ENCODE assay signal across 18 cellular contexts in the genomic region with DNA sequence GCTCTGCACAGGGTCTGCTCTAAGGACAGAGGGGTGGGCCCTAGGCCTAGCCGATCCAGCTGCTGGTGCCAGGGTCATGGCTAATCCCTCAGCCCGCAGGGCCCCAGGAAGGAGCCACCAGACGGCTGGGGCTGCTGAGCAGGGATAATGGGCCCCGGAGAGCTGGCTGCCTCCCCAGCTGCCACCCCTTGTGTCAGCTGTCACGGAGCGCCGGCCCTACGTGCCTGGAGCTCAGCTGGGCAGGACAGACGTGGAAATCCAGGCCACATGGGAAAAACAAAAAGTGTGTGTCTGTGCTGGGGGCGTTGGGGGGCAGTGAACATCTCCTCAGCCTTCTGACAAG. TPM values are rescaled to one million over a fixed set of nuclear protein-coding genes. Genes with fewer than 3 reads are reported as not detected.
DNase-seq lines count a peak whose midpoint lies in the region; ATAC-seq, FAIRE-seq and TF ChIP-seq lines count a peak whose summit lies in the region.
"Had no signal": no experiment of that assay in that cellular context is flagged by ENCODE, and none has a peak within 500 bp of the region (broad histone marks: within the 10 kb centered on the region; RNA-seq: fewer than 3 reads in every experiment).

No MANE protein-coding gene starts in this region.

- no peaks in the 10 kb centered on the region for H3K9me3 ChIP-seq in pancreas
- H3K9me3 ChIP-seq: psoas muscle, stomach had no signal

- 87% methylated on average over 10 of the region's 10 CpGs for WGBS in pancreas, 2 donors

- no peaks in the 10 kb centered on the region for H3K36me3 ChIP-seq in pancreas
- H3K36me3 ChIP-seq: brain microvascular endothelial cell had no signal

- no peak for TF ChIP-seq CTCF in glutamatergic neuron (IDR thresholded peaks at IDR 0.05; ENCODE audit: partially characterized antibody, unreplicated experiment)
- TF ChIP-seq CTCF in pancreas (IDR thresholded peaks at IDR 0.05): no peak

- peaks cover 51% of the 10 kb centered on the region for H3K4me1 Mint-ChIP-seq in glutamatergic neuron (ENCODE audit: low read depth, unreplicated experiment)

- no peak for FAIRE-seq in pancreas (lab: Jason Lieb, UNC)

- no peaks in the 10 kb centered on the region for H3K36me3 Mint-ChIP-seq in glutamatergic neuron (ENCODE audit: unreplicated experiment)

- no peak overlapping the region for H3K27ac ChIP-seq in pancreas
- H3K27ac ChIP-seq: brain microvascular endothelial cell, psoas muscle had no signal

- DNase-seq in DMS153 (lab: John Stamatoyannopoulos, UW): peak; percentile 40
- DNase-seq in NCI-H524 (lab: John Stamatoyannopoulos, UW): peak; percentile 98 to 99
- DNase-seq in glutamatergic neuron: peak; percentile 84
- peak in 1 of 6 donors; percentile 55 for DNase-seq in pancreas
- DNase-seq in islet precursor cell: no peak
- no peak for DNase-seq in activated CD4-positive, alpha-beta T cell treated with anti-CD3 and anti-CD28 coated beads, Interleukin-2, amount 50 U/mL, for 48 hours
- DNase-seq: activated T-cell treated with anti-CD3 and anti-CD28 coated beads, Interleukin-2, amount 50 U/mL, for 72 hours; brain microvascular endothelial cell; GF-D8; mesenchymal stem cell; MM.1S; stimulated activated CD4-positive, alpha-beta T cell treated with anti-CD3 and anti-CD28 coated beads, Interleukin-4, amount 100 ng/mL, for 4 hours; stomach; SW 1271 had no signal

- H3K27me3 ChIP-seq in pancreas: no peaks in the 10 kb centered on the region
- H3K27me3 ChIP-seq: brain microvascular endothelial cell, stomach had no signal

- H3K27ac Mint-ChIP-seq in glutamatergic neuron (ENCODE audit: unreplicated experiment): peak overlapping the region; percentile 90
- H3K27ac Mint-ChIP-seq: activated T-cell treated with anti-CD3 and anti-CD28 coated beads, Interleukin-2, amount 50 U/mL, for 72 hours had no signal

- H3K9me3 Mint-ChIP-seq in glutamatergic neuron (ENCODE audit: unreplicated experiment): peaks cover 16% of the 10 kb centered on the region
- H3K9me3 Mint-ChIP-seq: activated T-cell treated with anti-CD3 and anti-CD28 coated beads, Interleukin-2, amount 50 U/mL, for 72 hours had no signal

- intact Hi-C loops in pancreas (cut with DNase I): loop anchor here in 2 of 3 donors (10.0 kb wide), 2 partner anchors 146 to 186 kb away; no protein-coding TSS in a partner anchor

- H3K4me3 Mint-ChIP-seq in glutamatergic neuron (ENCODE audit: unreplicated experiment): peak overlapping the region; percentile 78
- H3K4me3 Mint-ChIP-seq: activated T-cell treated with anti-CD3 and anti-CD28 coated beads, Interleukin-2, amount 50 U/mL, for 72 hours had no signal

- peak in 3 of 4 donors; percentile 19 to 56 (median 55) for ATAC-seq in pancreas
- ATAC-seq in GM19467 (IDR thresholded peaks at IDR 0.05; ENCODE audit: unreplicated experiment): no peak
- no peak for ATAC-seq in esophagus mucosa
- ATAC-seq: activated CD4-positive, CD25-positive, alpha-beta regulatory T cell treated with anti-CD3 and anti-CD28 coated beads, Interleukin-2, amount 50 U/mL, for 24 hours; activated T-cell treated with anti-CD3 and anti-CD28 coated beads, Interleukin-2, amount 50 U/mL, for 72 hours; psoas muscle had no signal

- H3K27me3 Mint-ChIP-seq in glutamatergic neuron (ENCODE audit: unreplicated experiment): peaks cover 15% of the 10 kb centered on the region

- H3K4me1 ChIP-seq in pancreas: no peaks in the 10 kb centered on the region
- H3K4me1 ChIP-seq: psoas muscle had no signal

- H3K4me3 ChIP-seq in pancreas: no peak overlapping the region
- H3K4me3 ChIP-seq: psoas muscle, stomach had no signal

RNA-seq across cellular contexts. Expression of gene CHGA, which starts 36.2 kb away (rescaled TPM):
- 663 TPM for total RNA-seq in glutamatergic neuron (ENCODE audit: unreplicated experiment)
- 100 to 1,000 TPM in 2 of 6 donors, 10 to 100 TPM in 4; 30.3 to 176 (median 67.9) TPM for total RNA-seq in pancreas
- polyA plus RNA-seq in pancreas: 1,000 to 10,000 TPM in 1 of 2 donors, 100 to 1,000 TPM in 1; 706 to 1,505 TPM
- 0.08 TPM for total RNA-seq in esophagus mucosa
- total RNA-seq: activated T-cell treated with anti-CD3 and anti-CD28 coated beads, Interleukin-2, amount 50 U/mL, for 72 hours had no signal

Comparison
In these comparisons a context has a peak if more than half of its experiments do, and no peak if none do; other contexts are left out.
1. DNase-seq: peak in DMS153 (single experiment), NCI-H524 (2 of 2) and glutamatergic neuron (single experiment); none in islet precursor cell (single experiment) and activated CD4-positive, alpha-beta T cell treated with anti-CD3 and anti-CD28 coated beads, Interleukin-2, amount 50 U/mL, for 48 hours (0 of 2).
2. ATAC-seq: peak in pancreas (3 of 4); none in GM19467 (single experiment) and esophagus mucosa (single experiment).
3. RNA of gene CHGA, which starts 36.2 kb away (total RNA-seq): 663 TPM in glutamatergic neuron (single experiment) and 30.3 to 176 TPM in pancreas; 0.08 TPM in esophagus mucosa (single experiment); every median in the first group is over 10 times any median in the second.